Comparison of ENCODE assay signal across 2 cellular contexts in the genomic region with DNA sequence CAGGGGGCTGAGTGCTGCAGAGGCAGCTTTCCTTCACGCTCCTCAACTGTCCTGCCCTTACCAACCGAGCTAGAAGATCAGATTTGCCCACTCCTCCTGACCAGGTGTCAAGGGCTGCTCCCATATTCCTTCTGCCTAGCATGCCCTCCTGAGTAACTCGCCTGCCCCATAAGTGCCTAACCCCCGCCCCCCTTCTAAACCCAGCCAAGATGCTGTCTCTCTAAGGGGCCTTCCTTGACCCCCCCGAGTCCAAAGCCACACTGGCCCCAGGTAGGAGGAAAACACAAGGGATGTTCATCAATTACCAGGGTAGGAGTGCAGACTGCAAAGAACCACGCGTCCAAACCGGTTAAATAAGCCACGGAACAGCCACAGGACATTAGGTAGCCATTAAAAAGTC.
TF ChIP-seq lines count a peak whose summit lies in the region.

No MANE protein-coding gene starts in this region.

TF ChIP-seq in GM12878, 131 proteins besides CTCF, POLR2A, EP300 and RAD21:
- TF ChIP-seq SMAD5 (IDR thresholded peaks at IDR 0.05; ENCODE audit: low read depth) (0 out of 2 replicates have a peak, but pooled peaks have one; percentile 23), NFYA (IDR thresholded peaks at IDR 0.05; ENCODE audit: borderline replicate concordance, low read depth, low read length) (no peak)

TF ChIP-seq in WTC11, 78 proteins besides CTCF, POLR2A, EP300 and RAD21:
- TF ChIP-seq, protein P1, sequence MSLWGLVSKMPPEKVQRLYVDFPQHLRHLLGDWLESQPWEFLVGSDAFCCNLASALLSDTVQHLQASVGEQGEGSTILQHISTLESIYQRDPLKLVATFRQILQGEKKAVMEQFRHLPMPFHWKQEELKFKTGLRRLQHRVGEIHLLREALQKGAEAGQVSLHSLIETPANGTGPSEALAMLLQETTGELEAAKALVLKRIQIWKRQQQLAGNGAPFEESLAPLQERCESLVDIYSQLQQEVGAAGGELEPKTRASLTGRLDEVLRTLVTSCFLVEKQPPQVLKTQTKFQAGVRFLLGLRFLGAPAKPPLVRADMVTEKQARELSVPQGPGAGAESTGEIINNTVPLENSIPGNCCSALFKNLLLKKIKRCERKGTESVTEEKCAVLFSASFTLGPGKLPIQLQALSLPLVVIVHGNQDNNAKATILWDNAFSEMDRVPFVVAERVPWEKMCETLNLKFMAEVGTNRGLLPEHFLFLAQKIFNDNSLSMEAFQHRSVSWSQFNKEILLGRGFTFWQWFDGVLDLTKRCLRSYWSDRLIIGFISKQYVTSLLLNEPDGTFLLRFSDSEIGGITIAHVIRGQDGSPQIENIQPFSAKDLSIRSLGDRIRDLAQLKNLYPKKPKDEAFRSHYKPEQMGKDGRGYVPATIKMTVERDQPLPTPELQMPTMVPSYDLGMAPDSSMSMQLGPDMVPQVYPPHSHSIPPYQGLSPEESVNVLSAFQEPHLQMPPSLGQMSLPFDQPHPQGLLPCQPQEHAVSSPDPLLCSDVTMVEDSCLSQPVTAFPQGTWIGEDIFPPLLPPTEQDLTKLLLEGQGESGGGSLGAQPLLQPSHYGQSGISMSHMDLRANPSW (CRISPR knock-in tag; conservative IDR thresholded peaks at IDR 0.05; ENCODE audit: low read depth): no peak
- TF ChIP-seq SP1 (CRISPR knock-in tag; conservative IDR thresholded peaks at IDR 0.05): no peak
- TF ChIP-seq ZBTB21 (CRISPR knock-in tag; IDR thresholded peaks at IDR 0.05; ENCODE audit: borderline replicate concordance): no peak
- TF ChIP-seq FOXP1 (CRISPR knock-in tag; IDR thresholded peaks at IDR 0.05; ENCODE audit: borderline replicate concordance): no peak
- no peak for TF ChIP-seq NFYB (CRISPR knock-in tag; conservative IDR thresholded peaks at IDR 0.05; ENCODE audit: low read depth)
- no peak for TF ChIP-seq GRHL2 (CRISPR knock-in tag; IDR thresholded peaks at IDR 0.05; ENCODE audit: insufficient replicate concordance, severe bottlenecking)
- TF ChIP-seq NR1H2 (CRISPR knock-in tag; IDR thresholded peaks at IDR 0.05): no peak
- TF ChIP-seq SMAD4 (CRISPR knock-in tag; IDR thresholded peaks at IDR 0.05): no peak
- TF ChIP-seq, protein P2, sequence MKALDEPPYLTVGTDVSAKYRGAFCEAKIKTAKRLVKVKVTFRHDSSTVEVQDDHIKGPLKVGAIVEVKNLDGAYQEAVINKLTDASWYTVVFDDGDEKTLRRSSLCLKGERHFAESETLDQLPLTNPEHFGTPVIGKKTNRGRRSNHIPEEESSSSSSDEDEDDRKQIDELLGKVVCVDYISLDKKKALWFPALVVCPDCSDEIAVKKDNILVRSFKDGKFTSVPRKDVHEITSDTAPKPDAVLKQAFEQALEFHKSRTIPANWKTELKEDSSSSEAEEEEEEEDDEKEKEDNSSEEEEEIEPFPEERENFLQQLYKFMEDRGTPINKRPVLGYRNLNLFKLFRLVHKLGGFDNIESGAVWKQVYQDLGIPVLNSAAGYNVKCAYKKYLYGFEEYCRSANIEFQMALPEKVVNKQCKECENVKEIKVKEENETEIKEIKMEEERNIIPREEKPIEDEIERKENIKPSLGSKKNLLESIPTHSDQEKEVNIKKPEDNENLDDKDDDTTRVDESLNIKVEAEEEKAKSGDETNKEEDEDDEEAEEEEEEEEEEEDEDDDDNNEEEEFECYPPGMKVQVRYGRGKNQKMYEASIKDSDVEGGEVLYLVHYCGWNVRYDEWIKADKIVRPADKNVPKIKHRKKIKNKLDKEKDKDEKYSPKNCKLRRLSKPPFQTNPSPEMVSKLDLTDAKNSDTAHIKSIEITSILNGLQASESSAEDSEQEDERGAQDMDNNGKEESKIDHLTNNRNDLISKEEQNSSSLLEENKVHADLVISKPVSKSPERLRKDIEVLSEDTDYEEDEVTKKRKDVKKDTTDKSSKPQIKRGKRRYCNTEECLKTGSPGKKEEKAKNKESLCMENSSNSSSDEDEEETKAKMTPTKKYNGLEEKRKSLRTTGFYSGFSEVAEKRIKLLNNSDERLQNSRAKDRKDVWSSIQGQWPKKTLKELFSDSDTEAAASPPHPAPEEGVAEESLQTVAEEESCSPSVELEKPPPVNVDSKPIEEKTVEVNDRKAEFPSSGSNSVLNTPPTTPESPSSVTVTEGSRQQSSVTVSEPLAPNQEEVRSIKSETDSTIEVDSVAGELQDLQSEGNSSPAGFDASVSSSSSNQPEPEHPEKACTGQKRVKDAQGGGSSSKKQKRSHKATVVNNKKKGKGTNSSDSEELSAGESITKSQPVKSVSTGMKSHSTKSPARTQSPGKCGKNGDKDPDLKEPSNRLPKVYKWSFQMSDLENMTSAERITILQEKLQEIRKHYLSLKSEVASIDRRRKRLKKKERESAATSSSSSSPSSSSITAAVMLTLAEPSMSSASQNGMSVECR (CRISPR knock-in tag; IDR thresholded peaks at IDR 0.05; ENCODE audit: borderline replicate concordance): no peak
- TF ChIP-seq SOX15 (CRISPR knock-in tag; IDR thresholded peaks at IDR 0.05): no peak
- TF ChIP-seq ZNF396 (CRISPR knock-in tag; IDR thresholded peaks at IDR 0.05; ENCODE audit: borderline replicate concordance): no peak
- no peak for TF ChIP-seq PRRX2 (CRISPR knock-in tag; IDR thresholded peaks at IDR 0.05)
- TF ChIP-seq FOXP4 (CRISPR knock-in tag; IDR thresholded peaks at IDR 0.05): no peak
- no peak for TF ChIP-seq ATF1 (CRISPR knock-in tag; IDR thresholded peaks at IDR 0.05)
- TF ChIP-seq, protein P3, sequence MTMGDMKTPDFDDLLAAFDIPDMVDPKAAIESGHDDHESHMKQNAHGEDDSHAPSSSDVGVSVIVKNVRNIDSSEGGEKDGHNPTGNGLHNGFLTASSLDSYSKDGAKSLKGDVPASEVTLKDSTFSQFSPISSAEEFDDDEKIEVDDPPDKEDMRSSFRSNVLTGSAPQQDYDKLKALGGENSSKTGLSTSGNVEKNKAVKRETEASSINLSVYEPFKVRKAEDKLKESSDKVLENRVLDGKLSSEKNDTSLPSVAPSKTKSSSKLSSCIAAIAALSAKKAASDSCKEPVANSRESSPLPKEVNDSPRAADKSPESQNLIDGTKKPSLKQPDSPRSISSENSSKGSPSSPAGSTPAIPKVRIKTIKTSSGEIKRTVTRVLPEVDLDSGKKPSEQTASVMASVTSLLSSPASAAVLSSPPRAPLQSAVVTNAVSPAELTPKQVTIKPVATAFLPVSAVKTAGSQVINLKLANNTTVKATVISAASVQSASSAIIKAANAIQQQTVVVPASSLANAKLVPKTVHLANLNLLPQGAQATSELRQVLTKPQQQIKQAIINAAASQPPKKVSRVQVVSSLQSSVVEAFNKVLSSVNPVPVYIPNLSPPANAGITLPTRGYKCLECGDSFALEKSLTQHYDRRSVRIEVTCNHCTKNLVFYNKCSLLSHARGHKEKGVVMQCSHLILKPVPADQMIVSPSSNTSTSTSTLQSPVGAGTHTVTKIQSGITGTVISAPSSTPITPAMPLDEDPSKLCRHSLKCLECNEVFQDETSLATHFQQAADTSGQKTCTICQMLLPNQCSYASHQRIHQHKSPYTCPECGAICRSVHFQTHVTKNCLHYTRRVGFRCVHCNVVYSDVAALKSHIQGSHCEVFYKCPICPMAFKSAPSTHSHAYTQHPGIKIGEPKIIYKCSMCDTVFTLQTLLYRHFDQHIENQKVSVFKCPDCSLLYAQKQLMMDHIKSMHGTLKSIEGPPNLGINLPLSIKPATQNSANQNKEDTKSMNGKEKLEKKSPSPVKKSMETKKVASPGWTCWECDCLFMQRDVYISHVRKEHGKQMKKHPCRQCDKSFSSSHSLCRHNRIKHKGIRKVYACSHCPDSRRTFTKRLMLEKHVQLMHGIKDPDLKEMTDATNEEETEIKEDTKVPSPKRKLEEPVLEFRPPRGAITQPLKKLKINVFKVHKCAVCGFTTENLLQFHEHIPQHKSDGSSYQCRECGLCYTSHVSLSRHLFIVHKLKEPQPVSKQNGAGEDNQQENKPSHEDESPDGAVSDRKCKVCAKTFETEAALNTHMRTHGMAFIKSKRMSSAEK (CRISPR knock-in tag; IDR thresholded peaks at IDR 0.05; ENCODE audit: borderline replicate concordance): no peak
- no peak for TF ChIP-seq ATF6 (CRISPR knock-in tag; IDR thresholded peaks at IDR 0.05)
